ENCODE assay signal across 28 cellular contexts in genomic region chr13:29835280-29836061, GRCh38. TPM values are rescaled to one million over a fixed set of nuclear protein-coding genes. Genes with fewer than 3 reads are reported as not detected.
DNase-seq lines count a peak whose midpoint lies in the region; ATAC-seq, FAIRE-seq and TF ChIP-seq lines count a peak whose summit lies in the region.
"Had no signal": no experiment of that assay in that cellular context is flagged by ENCODE, and none has a peak within 500 bp of the region (broad histone marks: within the 10 kb centered on the region; RNA-seq: fewer than 3 reads in every experiment).

No MANE protein-coding gene starts in this region.

- RAD21 ChIA-PET in HCT116 (lab: Charles Lee; ENCODE audit: low non-redundant PET in 1 of 2, low total read pairs in 2 of 2, uncharacterized antibody in 2 of 2, unreplicated experiment in 2 of 2): interaction anchor here in 1 of 2 experiments (0.7 kb wide), 1 partner anchor 182 kb away, joined by 4 read pairs; no protein-coding TSS in a partner anchor

- WGBS in mammary epithelial cell (ENCODE audit: low coverage, missing lambda C conversion rate): 63% methylated on average over 2 of the region's 9 CpGs

- H3K9me2 ChIP-seq in HCT116 (ENCODE audit: insufficient read depth): no peaks in the 10 kb centered on the region

- FAIRE-seq in astrocyte (lab: Jason Lieb, UNC): no peak
- FAIRE-seq: bronchial epithelial cell, GM12892, urothelium cell line had no signal

- POLR2A ChIA-PET in HCT116 (lab: Charles Lee): no interaction called here

- H3K9ac ChIP-seq in HCT116 (ENCODE audit: low read length) (no peak overlapping the region), astrocyte (ENCODE audit: low read length) (no peak overlapping the region), mammary epithelial cell (ENCODE audit: insufficient read depth, low read length) (no peak overlapping the region)
- H3K9ac ChIP-seq: KMS-11 had no signal

- H3K4me2 ChIP-seq in HCT116 (ENCODE audit: low read length) (no peak overlapping the region), astrocyte (ENCODE audit: low read length) (no peak overlapping the region), mammary epithelial cell (ENCODE audit: insufficient read depth, low read depth, low read length) (no peak overlapping the region)
- H3K4me2 ChIP-seq: KMS-11 had no signal

- no peak for TF ChIP-seq RAD21 in HCT116 (IDR thresholded peaks at IDR 0.05; ENCODE audit: low read depth)

- H3K4me3 Mint-ChIP-seq in astrocyte (ENCODE audit: unreplicated experiment) (no peak overlapping the region), naive B cell (peak overlapping the region in 1 of 8 donors; percentile 11)
- H3K4me3 Mint-ChIP-seq: activated CD4-positive, alpha-beta memory T cell treated with anti-CD3 and anti-CD28 coated beads for 36 hours; activated naive CD4-positive, alpha-beta T cell treated with anti-CD3 and anti-CD28 coated beads, Interleukin-2, amount 10 ng/mL, durations not matched to agents 7 days and 5 days had no signal

- TF ChIP-seq CTCF in GM12872 (IDR thresholded peaks at IDR 0.05; ENCODE audit: insufficient read depth, low read depth, low read length): 0 out of 3 replicates have a peak, but pooled peaks have one; percentile 3
- 0 out of 6 replicates have a peak, but pooled peaks of 1 of the 3 experiments have one; percentile 21 for TF ChIP-seq CTCF in HCT116 (IDR thresholded peaks at IDR 0.05 in 2 of 3, conservative IDR thresholded peaks at IDR 0.05 in 1 of 3; ENCODE audit: borderline replicate concordance in 1 of 3, insufficient read depth in 1 of 3, low read depth in 2 of 3, low read length in 2 of 3)
- no peak for TF ChIP-seq CTCF in astrocyte (IDR thresholded peaks at IDR 0.05; ENCODE audit: insufficient read depth, low read depth, low read length)
- no peak for TF ChIP-seq CTCF in mammary epithelial cell (conservative IDR thresholded peaks at IDR 0.05 in 1 of 2, IDR thresholded peaks at IDR 0.05 in 1 of 2; ENCODE audit: extremely low read depth in 1 of 2, insufficient read depth in 1 of 2, low read depth in 1 of 2, low read length in 2 of 2)

- no peaks in the 10 kb centered on the region for H3K27me3 Mint-ChIP-seq in astrocyte (ENCODE audit: low read depth, unreplicated experiment)
- H3K27me3 Mint-ChIP-seq in naive B cell: no peaks in the 10 kb centered on the region
- H3K27me3 Mint-ChIP-seq: activated CD4-positive, alpha-beta memory T cell treated with anti-CD3 and anti-CD28 coated beads for 36 hours; activated naive CD4-positive, alpha-beta T cell treated with anti-CD3 and anti-CD28 coated beads, Interleukin-2, amount 10 ng/mL, durations not matched to agents 7 days and 5 days had no signal

- no peak overlapping the region for H3K27ac ChIP-seq in HCT116 (ENCODE audit: low read depth, low read length)
- no peak overlapping the region for H3K27ac ChIP-seq in astrocyte (ENCODE audit: low read depth, low read length)
- no peak overlapping the region for H3K27ac ChIP-seq in mammary epithelial cell (ENCODE audit: insufficient read depth, low read depth, low read length)
- H3K27ac ChIP-seq: C4-2B, KMS-11, SJSA1 had no signal

- in situ Hi-C loops in mammary epithelial cell (cut with MboI; ENCODE audit: low sequenced_read_pairs in 2 of 2): no loop called here

- peak; percentile 55; the same call in 1 of the 2 replicates for ATAC-seq in HCT116
- ATAC-seq in naive B cell (ENCODE audit: low read depth in 2 of 2): peak; percentile 92 to 98
- ATAC-seq: sciatic nerve had no signal

- H3K27me3 ChIP-seq in HCT116 (ENCODE audit: insufficient read depth, low read length) (no peaks in the 10 kb centered on the region), astrocyte (ENCODE audit: insufficient read depth, low read length) (no peaks in the 10 kb centered on the region), mammary epithelial cell (ENCODE audit: insufficient read depth, low read length) (no peaks in the 10 kb centered on the region)
- H3K27me3 ChIP-seq: SJSA1 had no signal

- no peak for TF ChIP-seq POLR2A in HCT116 (IDR thresholded peaks at IDR 0.05; ENCODE audit: borderline replicate concordance, extremely low read depth, insufficient read depth, insufficient read length)

- H3K9me3 Mint-ChIP-seq in astrocyte (ENCODE audit: unreplicated experiment): peaks cover 1% of the 10 kb centered on the region
- H3K9me3 Mint-ChIP-seq in naive B cell: peaks cover 0 to 2% (median 0%) of the 10 kb centered on the region in 7 donors
- H3K9me3 Mint-ChIP-seq: activated naive CD4-positive, alpha-beta T cell treated with anti-CD3 and anti-CD28 coated beads, Interleukin-2, amount 10 ng/mL, durations not matched to agents 7 days and 5 days had no signal

- dilution Hi-C loops in mammary epithelial cell (cut with HindIII; ENCODE audit: low sequenced_read_pairs): no loop called here

- H4K20me1 ChIP-seq in HCT116 (ENCODE audit: insufficient read depth): no peaks in the 10 kb centered on the region
- peaks cover 70% of the 10 kb centered on the region for H4K20me1 ChIP-seq in astrocyte (ENCODE audit: insufficient read depth, low read length)
- no peaks in the 10 kb centered on the region for H4K20me1 ChIP-seq in mammary epithelial cell (ENCODE audit: insufficient read depth, low read length)

- H3K36me3 Mint-ChIP-seq in astrocyte (ENCODE audit: low read depth, unreplicated experiment): peaks cover 5% of the 10 kb centered on the region
- H3K36me3 Mint-ChIP-seq in naive B cell: peaks cover 0 to 11% of the 10 kb centered on the region in 2 donors
- H3K36me3 Mint-ChIP-seq: activated naive CD4-positive, alpha-beta T cell treated with anti-CD3 and anti-CD28 coated beads, Interleukin-2, amount 10 ng/mL, durations not matched to agents 7 days and 5 days had no signal

- intact Hi-C loops in HCT116 (cut with micrococcal nuclease) (no loop called here), mammary epithelial cell (cut with micrococcal nuclease) (no loop called here)

- H3K4me3 ChIP-seq in HCT116 (replicated peaks in 1 of 2; ENCODE audit: low read depth in 1 of 2, low read length in 2 of 2) (no peak overlapping the region), astrocyte (ENCODE audit: insufficient read depth, low read depth, low read length) (no peak overlapping the region), mammary epithelial cell (replicated peaks in 1 of 3; ENCODE audit: insufficient read depth in 1 of 3, low read depth in 2 of 3, low read length in 3 of 3) (no peak overlapping the region)
- H3K4me3 ChIP-seq: SJSA1 had no signal

- H3K9me3 ChIP-seq in HCT116 (ENCODE audit: control insufficient read depth in 1 of 2, insufficient read depth in 1 of 2, low read depth in 1 of 2, low read length in 2 of 2) (no peaks in the 10 kb centered on the region), astrocyte (ENCODE audit: insufficient read depth, low read depth, low read length) (no peaks in the 10 kb centered on the region), mammary epithelial cell (replicated peaks; ENCODE audit: insufficient read depth, low read length) (no peaks in the 10 kb centered on the region)
- H3K9me3 ChIP-seq: SJSA1 had no signal

- peaks cover 10% of the 10 kb centered on the region for H3K79me2 ChIP-seq in HCT116 (ENCODE audit: insufficient read depth, low read length)
- H3K79me2 ChIP-seq in astrocyte (ENCODE audit: insufficient read depth, low read length): peaks cover 87% of the 10 kb centered on the region
- H3K79me2 ChIP-seq in mammary epithelial cell (ENCODE audit: insufficient read depth, low read length): peaks cover 69% of the 10 kb centered on the region

- H3K27ac Mint-ChIP-seq in astrocyte (ENCODE audit: unreplicated experiment) (peak overlapping the region; percentile 38), naive B cell (peak overlapping the region in 4 of 6 donors; percentile 8 to 78 (median 53))
- H3K27ac Mint-ChIP-seq: activated CD4-positive, alpha-beta memory T cell treated with anti-CD3 and anti-CD28 coated beads for 36 hours; activated naive CD4-positive, alpha-beta T cell treated with anti-CD3 and anti-CD28 coated beads, Interleukin-2, amount 10 ng/mL, durations not matched to agents 7 days and 5 days had no signal

- H3K4me1 ChIP-seq in HCT116 (ENCODE audit: control insufficient read depth in 1 of 2, insufficient read depth in 2 of 2, low read length in 2 of 2) (peaks cover 10 to 24% of the 10 kb centered on the region in 2 experiments), astrocyte (ENCODE audit: insufficient read depth, low read length) (no peaks in the 10 kb centered on the region), mammary epithelial cell (ENCODE audit: insufficient read depth, low read length) (no peaks in the 10 kb centered on the region)

- H3K36me3 ChIP-seq in HCT116 (ENCODE audit: control insufficient read depth in 1 of 2, insufficient read depth in 2 of 2, low read length in 2 of 2) (no peaks in the 10 kb centered on the region), astrocyte (ENCODE audit: insufficient read depth, low read length) (no peaks in the 10 kb centered on the region), mammary epithelial cell (ENCODE audit: insufficient read depth, low read length) (no peaks in the 10 kb centered on the region)
- H3K36me3 ChIP-seq: SJSA1 had no signal

- H2AFZ ChIP-seq in HCT116 (ENCODE audit: low read depth, low read length, poor library complexity, severe bottlenecking) (no peak overlapping the region), astrocyte (ENCODE audit: low read depth, low read length) (no peak overlapping the region), mammary epithelial cell (ENCODE audit: low read depth, low read length) (no peak overlapping the region)

- CTCF ChIA-PET in HCT116 (lab: Charles Lee): interaction anchor here (1.1 kb wide), 1 partner anchor 10 kb away, joined by 3 read pairs; no protein-coding TSS in a partner anchor
- CTCF ChIA-PET in mammary epithelial cell (lab: Charles Lee; ENCODE audit: low non-redundant PET): no interaction called here

- BruUV-seq in HCT116 (replicated peaks; lab: Mats Ljungman, UMichigan): no TSS peak
- BruUV-seq in mammary epithelial cell (replicated peaks; lab: Mats Ljungman, UMichigan): no TSS peak

- H3K4me1 Mint-ChIP-seq in astrocyte (ENCODE audit: low read depth, unreplicated experiment) (peaks cover 45% of the 10 kb centered on the region), naive B cell (peaks cover 40 to 60% (median 53%) of the 10 kb centered on the region in 3 donors)

- DNase-seq in HCT116 (ENCODE audit: low read depth, low spot score) (no peak), astrocyte (ENCODE audit: low read depth) (no peak), naive B cell (no peak), GM19238 (ENCODE audit: insufficient read length, low spot score) (no peak), NCI-H2227 (lab: John Stamatoyannopoulos, UW; ENCODE audit: unreplicated experiment) (no peak), mammary epithelial cell (no peak)
- DNase-seq: activated CD4-positive, alpha-beta memory T cell treated with anti-CD3 and anti-CD28 coated beads for 36 hours; activated CD4-positive, CD25-positive, alpha-beta regulatory T cell; activated CD8-positive, alpha-beta memory T cell treated with anti-CD3 and anti-CD28 coated beads, Interleukin-2, amount 50 U/mL, for 4 hours; activated naive CD4-positive, alpha-beta T cell treated with anti-CD3 and anti-CD28 coated beads, Interleukin-2, amount 10 ng/mL, durations not matched to agents 7 days and 5 days; effector CD8-positive, alpha-beta T cell; foreskin fibroblast; HCEC 1CT; head of caudate nucleus; mesenchymal stem cell; NCI-H1694; NCI-H2171 treated with DMSO at 0.1 percent for 48 hours; NCI-H524 treated with DMSO at 0.1 percent for 48 hours; stimulated activated CD4-positive, alpha-beta T cell treated with anti-CD3 and anti-CD28 coated beads, Interleukin-4, amount 100 ng/mL, for 4 hours; stimulated activated naive CD4-positive, alpha-beta T cell treated with Interleukin-2 at 50 U/mL for 16 hours had no signal

RNA-seq across cellular contexts. Expression of gene UBL3, which starts 14.9 kb away (rescaled TPM):
- total RNA-seq in HCT116 (2021; ENCODE audit: unreplicated experiment) (10.7 TPM), astrocyte (42.9 and 48.5 TPM in 2 replicates), mammary epithelial cell (10 to 100 TPM; 11.4 to 19.0 TPM)
- 3.9 and 5.2 TPM in 2 replicates for polyA plus RNA-seq in HCT116 (2012)
- polyA plus RNA-seq in naive B cell (ENCODE audit: low read depth in 6 of 6) (10 to 100 TPM; 23.1 to 33.3 (median 30.5) TPM), mammary epithelial cell (5.2 TPM)
- 1.2 TPM for polyA minus RNA-seq in mammary epithelial cell
